8 cellular contexts compared by ENCODE assay signal in the genomic region with DNA sequence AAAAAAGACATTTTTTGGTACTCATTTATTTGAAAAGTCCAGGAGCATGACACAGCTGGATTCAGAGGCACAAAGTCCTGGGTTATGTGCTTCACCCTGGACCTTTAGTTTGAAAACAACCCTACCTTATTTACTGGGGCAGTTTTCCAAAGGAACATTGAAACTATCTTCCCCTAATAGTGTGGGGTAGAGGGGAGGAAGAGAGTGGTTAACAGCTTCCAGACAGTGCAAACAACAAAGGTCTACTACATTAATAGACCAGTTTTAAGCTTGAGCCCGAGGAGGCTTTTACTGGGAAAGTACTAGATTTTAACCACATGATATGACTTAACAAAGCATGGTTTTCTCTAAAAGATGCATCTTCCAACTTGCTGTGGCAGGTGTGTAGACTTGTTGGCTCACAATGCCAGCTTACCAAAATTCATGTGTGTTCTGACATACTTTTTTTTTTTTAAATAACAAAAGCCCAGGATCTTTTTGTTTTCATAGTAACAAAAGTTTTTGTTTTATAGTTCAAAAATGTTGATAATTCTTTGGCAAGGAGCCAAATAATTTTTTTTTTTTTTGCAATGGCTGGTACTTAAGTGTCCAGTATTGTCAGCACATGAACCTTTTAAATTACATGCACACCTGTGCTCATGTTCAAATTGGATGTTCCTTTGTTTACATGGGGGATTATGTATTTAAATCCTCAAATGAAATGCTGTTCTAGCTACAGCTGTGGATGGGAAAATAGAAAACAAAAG. TPM values are rescaled to one million over a fixed set of nuclear protein-coding genes. Genes with fewer than 3 reads are reported as not detected.
DNase-seq lines count a peak whose midpoint lies in the region; FAIRE-seq and TF ChIP-seq lines count a peak whose summit lies in the region.

No MANE protein-coding gene starts in this region.

- H3K36me3 ChIP-seq in tibial artery, result peaks cover 13 to 40% (median 27%) of the 10 kb centered on the region in 3 donors

- H3K27me3 ChIP-seq in layer of hippocampus (ENCODE audit: control insufficient read depth, insufficient read depth, low read length), result no peaks in the 10 kb centered on the region
- no peaks in the 10 kb centered on the region for H3K27me3 ChIP-seq in tibial artery

- peak overlapping the region; percentile 93 for H3K27ac Mint-ChIP-seq in activated naive CD4-positive, alpha-beta T cell treated with anti-CD3 and anti-CD28 coated beads, Interleukin-2, amount 10 ng/mL, durations not matched to agents 7 days and 5 days
- peak overlapping the region; percentile 48 for H3K27ac Mint-ChIP-seq in activated T-helper 2 cell treated with anti-CD3 and anti-CD28 coated beads, Interferon-gamma antibody, Interleukin-2, Interleukin-4, amounts not matched to agents 10 μg/mL and 5 μg/mL and 100 μg/mL, durations not matched to agents 14 hours and 24 hours and 36 hours

- H3K9me3 Mint-ChIP-seq in activated naive CD4-positive, alpha-beta T cell treated with anti-CD3 and anti-CD28 coated beads, Interleukin-2, amount 10 ng/mL, durations not matched to agents 7 days and 5 days, result no peaks in the 10 kb centered on the region
- H3K9me3 Mint-ChIP-seq in activated T-helper 2 cell treated with anti-CD3 and anti-CD28 coated beads, Interferon-gamma antibody, Interleukin-2, Interleukin-4, amounts not matched to agents 10 μg/mL and 5 μg/mL and 100 μg/mL, durations not matched to agents 14 hours and 24 hours and 36 hours, result no peaks in the 10 kb centered on the region

- H3K27me3 Mint-ChIP-seq in activated naive CD4-positive, alpha-beta T cell treated with anti-CD3 and anti-CD28 coated beads, Interleukin-2, amount 10 ng/mL, durations not matched to agents 7 days and 5 days, result peaks cover 4% of the 10 kb centered on the region
- H3K27me3 Mint-ChIP-seq in activated T-helper 2 cell treated with anti-CD3 and anti-CD28 coated beads, Interferon-gamma antibody, Interleukin-2, Interleukin-4, amounts not matched to agents 10 μg/mL and 5 μg/mL and 100 μg/mL, durations not matched to agents 14 hours and 24 hours and 36 hours (ENCODE audit: low read depth), result no peaks in the 10 kb centered on the region

- H3K27ac ChIP-seq in layer of hippocampus (ENCODE audit: low read depth, low read length), result peak overlapping the region; percentile 93
- peak overlapping the region; percentile 97 for H3K27ac ChIP-seq in tibial artery

- H3K4me1 ChIP-seq in tibial artery, result peaks cover 0 to 44% (median 23%) of the 10 kb centered on the region in 4 donors

- no peak for DNase-seq in activated naive CD4-positive, alpha-beta T cell treated with anti-CD3 and anti-CD28 coated beads, Interleukin-2, amount 10 ng/mL, durations not matched to agents 7 days and 5 days
- DNase-seq in activated naive CD4-positive, alpha-beta T cell treated with anti-CD3 and anti-CD28 coated beads, Interleukin-2, amount 50 U/mL, for 16 hours, result no peak
- no peak for DNase-seq in activated T-helper 2 cell treated with anti-CD3 and anti-CD28 coated beads, Interferon-gamma antibody, Interleukin-2, Interleukin-4, amounts not matched to agents 10 μg/mL and 5 μg/mL and 100 μg/mL, durations not matched to agents 14 hours and 24 hours and 36 hours (ENCODE audit: low spot score)
- DNase-seq in tibial artery (no peak), germinal center (ENCODE audit: low spot score) (no peak), frontal cortex (ENCODE audit: low spot score in 2 of 2) (no peak), GOT3 (lab: John Stamatoyannopoulos, UW) (no peak)

- peaks cover 46% of the 10 kb centered on the region for H3K36me3 Mint-ChIP-seq in activated naive CD4-positive, alpha-beta T cell treated with anti-CD3 and anti-CD28 coated beads, Interleukin-2, amount 10 ng/mL, durations not matched to agents 7 days and 5 days
- peaks cover 56% of the 10 kb centered on the region for H3K36me3 Mint-ChIP-seq in activated T-helper 2 cell treated with anti-CD3 and anti-CD28 coated beads, Interferon-gamma antibody, Interleukin-2, Interleukin-4, amounts not matched to agents 10 μg/mL and 5 μg/mL and 100 μg/mL, durations not matched to agents 14 hours and 24 hours and 36 hours (ENCODE audit: low read depth)

- peak overlapping the region; percentile 90 to 92 for H3K4me3 ChIP-seq in tibial artery

- TF ChIP-seq CTCF in tibial artery (IDR thresholded peaks at IDR 0.05), result no peak

- H3K9me3 ChIP-seq in tibial artery, result no peaks in the 10 kb centered on the region

- CTCF ChIA-PET in activated naive CD4-positive, alpha-beta T cell treated with anti-CD3 and anti-CD28 coated beads, Interleukin-2, amount 10 ng/mL, durations not matched to agents 7 days and 5 days (lab: Charles Lee), result interaction anchor here (2.4 kb wide), 1 partner anchor 18 kb away, joined by 17 read pairs; no protein-coding TSS in a partner anchor

- peaks cover 70% of the 10 kb centered on the region for H3K4me1 Mint-ChIP-seq in activated naive CD4-positive, alpha-beta T cell treated with anti-CD3 and anti-CD28 coated beads, Interleukin-2, amount 10 ng/mL, durations not matched to agents 7 days and 5 days
- peaks cover 67% of the 10 kb centered on the region for H3K4me1 Mint-ChIP-seq in activated T-helper 2 cell treated with anti-CD3 and anti-CD28 coated beads, Interferon-gamma antibody, Interleukin-2, Interleukin-4, amounts not matched to agents 10 μg/mL and 5 μg/mL and 100 μg/mL, durations not matched to agents 14 hours and 24 hours and 36 hours (ENCODE audit: low read depth)

- intact Hi-C loops in activated T-helper 2 cell treated with anti-CD3 and anti-CD28 coated beads, Interferon-gamma antibody, Interleukin-2, Interleukin-4, amounts not matched to agents 10 μg/mL and 5 μg/mL and 100 μg/mL, durations not matched to agents 14 hours and 24 hours and 36 hours (cut with micrococcal nuclease), result loop anchor here (10.0 kb wide), 1 partner anchor 292 kb away; the partner anchor contains the start of gene SLK
- intact Hi-C loops in tibial artery (cut with DNase I; ENCODE audit: low total_unique reads), result no loop called here

- peak overlapping the region; percentile 92 for H3K4me3 Mint-ChIP-seq in activated naive CD4-positive, alpha-beta T cell treated with anti-CD3 and anti-CD28 coated beads, Interleukin-2, amount 10 ng/mL, durations not matched to agents 7 days and 5 days
- peak overlapping the region; percentile 99 for H3K4me3 Mint-ChIP-seq in activated T-helper 2 cell treated with anti-CD3 and anti-CD28 coated beads, Interferon-gamma antibody, Interleukin-2, Interleukin-4, amounts not matched to agents 10 μg/mL and 5 μg/mL and 100 μg/mL, durations not matched to agents 14 hours and 24 hours and 36 hours (ENCODE audit: low read depth)

- FAIRE-seq in frontal cortex (lab: Jason Lieb, UNC), result no peak

RNA-seq across cellular contexts. Expression of gene GSTO1, which starts 1.8 kb away (rescaled TPM):
- 168 and 174 TPM in 2 replicates for total RNA-seq in activated T-helper 2 cell treated with anti-CD3 and anti-CD28 coated beads, Interferon-gamma antibody, Interleukin-2, Interleukin-4, amounts not matched to agents 10 μg/mL and 5 μg/mL and 100 μg/mL, durations not matched to agents 14 hours and 24 hours and 36 hours
- 39.9 TPM for total RNA-seq in frontal cortex

RNA-seq across cellular contexts. Expression of gene GSTO2, which starts 12.5 kb away (rescaled TPM):
- 0.57 and 1.4 TPM in 2 replicates for total RNA-seq in activated T-helper 2 cell treated with anti-CD3 and anti-CD28 coated beads, Interferon-gamma antibody, Interleukin-2, Interleukin-4, amounts not matched to agents 10 μg/mL and 5 μg/mL and 100 μg/mL, durations not matched to agents 14 hours and 24 hours and 36 hours
- total RNA-seq in frontal cortex, result 2.4 TPM

RNA-seq across cellular contexts. Expression of gene CFAP43, which starts 24.3 kb away (rescaled TPM):
- total RNA-seq in activated T-helper 2 cell treated with anti-CD3 and anti-CD28 coated beads, Interferon-gamma antibody, Interleukin-2, Interleukin-4, amounts not matched to agents 10 μg/mL and 5 μg/mL and 100 μg/mL, durations not matched to agents 14 hours and 24 hours and 36 hours, result 0.07 TPM in 1 of 2 replicates, not detected in the other
- 15.9 TPM for total RNA-seq in frontal cortex

Comparison
In these comparisons a context has a peak if more than half of its experiments do, and no peak if none do; other contexts are left out.
1. RNA of gene CFAP43, which starts 24.3 kb away (total RNA-seq): 15.9 TPM in frontal cortex (single experiment); 0.07 TPM in activated T-helper 2 cell treated with anti-CD3 and anti-CD28 coated beads, Interferon-gamma antibody, Interleukin-2, Interleukin-4, amounts not matched to agents 10 μg/mL and 5 μg/mL and 100 μg/mL, durations not matched to agents 14 hours and 24 hours and 36 hours; every median in the first group is over 10 times any median in the second.